In the genomic region with DNA sequence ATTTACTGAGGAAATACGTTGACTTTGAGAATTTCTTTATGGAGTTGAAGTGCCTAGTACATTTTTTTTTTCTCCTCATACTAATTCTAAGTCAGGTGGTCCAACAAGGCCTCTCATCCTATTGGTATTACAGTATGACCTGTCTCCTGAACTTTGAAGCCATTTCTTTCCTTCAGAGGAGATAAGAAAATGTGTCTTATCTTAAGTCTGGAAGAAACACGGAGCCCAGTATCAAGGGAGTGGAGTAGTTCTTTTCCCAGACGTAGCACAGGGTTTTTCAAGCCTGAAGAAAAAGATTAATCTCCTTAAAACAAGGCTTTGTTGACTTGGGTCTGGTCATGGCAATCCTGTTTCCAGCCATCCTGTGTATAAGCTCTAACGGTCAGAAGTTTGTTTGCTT, we compare ENCODE assay signal across 16 cellular contexts. TPM values are rescaled to one million over a fixed set of nuclear protein-coding genes. Genes with fewer than 3 reads are reported as not detected.
DNase-seq lines count a peak whose midpoint lies in the region; FAIRE-seq and TF ChIP-seq lines count a peak whose summit lies in the region.
"Had no signal": no experiment of that assay in that cellular context is flagged by ENCODE, and none has a peak within 500 bp of the region (broad histone marks: within the 10 kb centered on the region; RNA-seq: fewer than 3 reads in every experiment).

No MANE protein-coding gene starts in this region.

- no peaks in the 10 kb centered on the region for H3K79me2 ChIP-seq in endothelial cell of umbilical vein (ENCODE audit: control insufficient read depth, insufficient read depth, low read length)

- DNase-seq in GM18507 (ENCODE audit: extremely low spot score, insufficient read length, low read depth) (no peak), NCI-H82 treated with DMSO at 0.1 percent for 48 hours (lab: John Stamatoyannopoulos, UW; ENCODE audit: unreplicated experiment) (peak; percentile 13), endothelial cell of umbilical vein (ENCODE audit: low read depth, low spot score) (no peak), amniotic stem cell (lab: John Stamatoyannopoulos, UW) (no peak), cerebellar cortex (ENCODE audit: low spot score) (no peak), SIG-M5 treated with dmso at 0.1 percent for 504 hours (lab: John Stamatoyannopoulos, UW; ENCODE audit: unreplicated experiment) (no peak)
- no peak for DNase-seq in activated CD4-positive, alpha-beta T cell treated with anti-CD3 and anti-CD28 coated beads for 1 hour
- DNase-seq: BE2C; CD4-positive, alpha-beta memory T cell; DMS79; H7 had no signal

- FAIRE-seq in GM18507 (lab: Jason Lieb, UNC) (peak; percentile 9), endothelial cell of umbilical vein (lab: Jason Lieb, UNC) (peak; percentile 18)
- FAIRE-seq: G401.6, GM12891 had no signal

- no peak overlapping the region for H2AFZ ChIP-seq in endothelial cell of umbilical vein (ENCODE audit: low read depth, low read length)
- H2AFZ ChIP-seq: GM23338 had no signal

- POLR2A ChIA-PET in endothelial cell of umbilical vein (lab: Charles Lee): no interaction called here

- H3K27me3 ChIP-seq in endothelial cell of umbilical vein (ENCODE audit: control insufficient read depth in 2 of 2, insufficient read depth in 2 of 2, low read length in 2 of 2): no peaks in the 10 kb centered on the region
- H3K27me3 ChIP-seq: BE2C had no signal

- TF ChIP-seq POLR2A in endothelial cell of umbilical vein (IDR thresholded peaks at IDR 0.05; ENCODE audit: low read depth, low read length): no peak

- CTCF ChIA-PET in endothelial cell of umbilical vein (lab: Charles Lee): no interaction called here

- intact Hi-C loops in endothelial cell of umbilical vein (cut with micrococcal nuclease): no loop called here

- no peaks in the 10 kb centered on the region for H3K9me3 ChIP-seq in endothelial cell of umbilical vein (replicated peaks; ENCODE audit: control insufficient read depth, insufficient read depth, low read length)
- H3K9me3 ChIP-seq: BE2C had no signal

- no peak overlapping the region for H3K4me3 ChIP-seq in endothelial cell of umbilical vein (replicated peaks in 1 of 3; ENCODE audit: insufficient read depth in 1 of 3, low read depth in 1 of 3, low read length in 3 of 3)
- H3K4me3 ChIP-seq: GM23338 had no signal

- no peak overlapping the region for H3K9ac ChIP-seq in endothelial cell of umbilical vein (replicated peaks; ENCODE audit: extremely low read depth, insufficient read depth, low read length)

- no peak for TF ChIP-seq CTCF in endothelial cell of umbilical vein (IDR thresholded peaks at IDR 0.05; ENCODE audit: extremely low read depth in 1 of 2, insufficient read depth in 1 of 2, low read depth in 1 of 2, low read length in 2 of 2)

- H3K27ac ChIP-seq in endothelial cell of umbilical vein (ENCODE audit: insufficient read depth, low read depth, low read length): no peak overlapping the region
- H3K27ac ChIP-seq: C4-2B, HL-60 had no signal

- no peaks in the 10 kb centered on the region for H4K20me1 ChIP-seq in endothelial cell of umbilical vein (replicated peaks; ENCODE audit: control insufficient read depth, extremely low read depth, insufficient read depth, low read length)

- no peaks in the 10 kb centered on the region for H3K9me1 ChIP-seq in endothelial cell of umbilical vein (replicated peaks; ENCODE audit: control insufficient read depth, extremely low read depth, insufficient read depth, low read length)

- BruUV-seq in endothelial cell of umbilical vein (replicated peaks; lab: Mats Ljungman, UMichigan): no TSS peak

- dilution Hi-C loops in endothelial cell of umbilical vein (cut with MboI; ENCODE audit: extremely low pct_ligation_motif_present, low sequenced_read_pairs): no loop called here

- no peaks in the 10 kb centered on the region for H3K4me1 ChIP-seq in endothelial cell of umbilical vein (ENCODE audit: control insufficient read depth, extremely low read depth, insufficient read depth, low read length)
- H3K4me1 ChIP-seq: BE2C had no signal

- no peak overlapping the region for H3K4me2 ChIP-seq in endothelial cell of umbilical vein (ENCODE audit: insufficient read depth, low read length)
- H3K4me2 ChIP-seq: GM23338 had no signal

- H3K36me3 ChIP-seq in endothelial cell of umbilical vein (ENCODE audit: control insufficient read depth in 2 of 2, extremely low read depth in 1 of 2, insufficient read depth in 2 of 2, low read length in 2 of 2): no peaks in the 10 kb centered on the region
- H3K36me3 ChIP-seq: BE2C had no signal

TF ChIP-seq in endothelial cell of umbilical vein, 7 proteins besides CTCF, POLR2A, EP300 and RAD21:
- TF ChIP-seq EZH2 (IDR thresholded peaks at IDR 0.05; ENCODE audit: borderline replicate concordance, low read depth, low read length, severe bottlenecking): no peak
- TF ChIP-seq MYC (IDR thresholded peaks at IDR 0.05; ENCODE audit: low read depth, low read length): no peak

RNA-seq across cellular contexts. Expression of gene CPS1, which starts 11.6 kb away (rescaled TPM):
- total RNA-seq in endothelial cell of umbilical vein: 0.53 and 0.88 TPM in 2 replicates
- polyA plus RNA-seq in endothelial cell of umbilical vein: 0.18 and 0.24 TPM in 2 replicates
- 0.16 and 0.21 TPM in 2 replicates for polyA plus RNA-seq in endothelial cell of umbilical vein (2011; cell fraction: cytosol; rRNA removed)
- 0.46 and 1.1 TPM in 2 replicates for polyA plus RNA-seq in endothelial cell of umbilical vein (2011; cell fraction: nucleus; rRNA removed)
- polyA plus RNA-seq in endothelial cell of umbilical vein (2012): 2.7 and 5.4 TPM in 2 replicates
- polyA minus RNA-seq in endothelial cell of umbilical vein: 0.39 and 2.8 TPM in 2 replicates
- polyA minus RNA-seq in endothelial cell of umbilical vein (2011; cell fraction: cytosol; rRNA and poly(A)+ RNA removed): 422 TPM
- polyA minus RNA-seq in endothelial cell of umbilical vein (2011; cell fraction: nucleus; rRNA and poly(A)+ RNA removed): 2.2 and 3.7 TPM in 2 replicates
- polyA plus RNA-seq: CD4-positive, alpha-beta memory T cell had no signal
